In genomic region chr1:180500689-180501088, GRCh38 we compare ENCODE assay signal across 11 cellular contexts. TPM values are rescaled to one million over a fixed set of nuclear protein-coding genes. Genes with fewer than 3 reads are reported as not detected.
DNase-seq lines count a peak whose midpoint lies in the region; ATAC-seq, FAIRE-seq and TF ChIP-seq lines count a peak whose summit lies in the region.
"Had no signal": no experiment of that assay in that cellular context is flagged by ENCODE, and none has a peak within 500 bp of the region (broad histone marks: within the 10 kb centered on the region; RNA-seq: fewer than 3 reads in every experiment).

No MANE protein-coding gene starts in this region.

- H3K27ac ChIP-seq in RWPE1 (peak overlapping the region; percentile 62), endothelial cell of umbilical vein (ENCODE audit: insufficient read depth, low read depth, low read length) (no peak overlapping the region)

- H2AFZ ChIP-seq in endothelial cell of umbilical vein (ENCODE audit: low read depth, low read length) = no peak overlapping the region

- TF ChIP-seq POLR2A in endothelial cell of umbilical vein (IDR thresholded peaks at IDR 0.05; ENCODE audit: low read depth, low read length) = no peak

- DNase-seq in activated T-cell treated with anti-CD3 and anti-CD28 coated beads, Interleukin-2, amount 50 U/mL, for 4 hours = no peak
- DNase-seq in activated T-cell treated with anti-CD3 and anti-CD28 coated beads, Interleukin-2, amount 50 U/mL, for 1 hour = no peak
- DNase-seq in RWPE1 (ENCODE audit: low spot score) (no peak), endothelial cell of umbilical vein (ENCODE audit: low read depth, low spot score) (no peak), omental fat pad (ENCODE audit: low spot score) (no peak), cerebellar cortex (ENCODE audit: low spot score) (no peak)
- DNase-seq in activated CD4-positive, CD25-positive, alpha-beta regulatory T cell (lab: John Stamatoyannopoulos, UW) = no peak
- DNase-seq: activated CD8-positive, alpha-beta memory T cell treated with anti-CD3 and anti-CD28 coated beads for 24 hours; NCI-H1092 treated with DMSO at 0.1 percent for 48 hours; OCI-M1 had no signal

- H3K9me1 ChIP-seq in endothelial cell of umbilical vein (replicated peaks; ENCODE audit: control insufficient read depth, extremely low read depth, insufficient read depth, low read length) = no peaks in the 10 kb centered on the region

- intact Hi-C loops in endothelial cell of umbilical vein (cut with micrococcal nuclease) = loop anchor here (5.0 kb wide), 2 partner anchors 602 to 618 kb away; partner anchors contain the start of gene TOR1AIP1

- H3K36me3 ChIP-seq in endothelial cell of umbilical vein (ENCODE audit: control insufficient read depth in 2 of 2, extremely low read depth in 1 of 2, insufficient read depth in 2 of 2, low read length in 2 of 2) (no peaks in the 10 kb centered on the region), skeletal muscle satellite cell (ENCODE audit: insufficient read depth, low read length) (peaks cover 15% of the 10 kb centered on the region)

- dilution Hi-C loops in endothelial cell of umbilical vein (cut with MboI; ENCODE audit: extremely low pct_ligation_motif_present, low sequenced_read_pairs) = loop anchor here (25.0 kb wide), 1 partner anchor 362 kb away; no protein-coding TSS in a partner anchor

- H3K4me3 Mint-ChIP-seq in activated T-cell treated with anti-CD3 and anti-CD28 coated beads, Interleukin-2, amount 50 U/mL, for 4 hours = peak overlapping the region; percentile 95

- H3K36me3 Mint-ChIP-seq in activated T-cell treated with anti-CD3 and anti-CD28 coated beads, Interleukin-2, amount 50 U/mL, for 4 hours (ENCODE audit: insufficient read depth) = peaks cover 14% of the 10 kb centered on the region

- CTCF ChIA-PET in RWPE1 (lab: Yijun Ruan, JAX) (interaction anchor here (0.7 kb wide), 1 partner anchor 177 kb away, joined by 4 read pairs; no protein-coding TSS in a partner anchor), endothelial cell of umbilical vein (lab: Charles Lee) (interaction anchor here (1.2 to 2.4 kb wide), 5 partner anchors 15 to 686 kb away, joined by 4 to 9 read pairs (median 5); no protein-coding TSS in a partner anchor)

- H3K9me3 Mint-ChIP-seq in activated T-cell treated with anti-CD3 and anti-CD28 coated beads, Interleukin-2, amount 50 U/mL, for 4 hours = no peaks in the 10 kb centered on the region

- H3K27me3 ChIP-seq in endothelial cell of umbilical vein (ENCODE audit: control insufficient read depth in 2 of 2, insufficient read depth in 2 of 2, low read length in 2 of 2) (no peaks in the 10 kb centered on the region), skeletal muscle satellite cell (ENCODE audit: control insufficient read depth, insufficient read depth, low read length) (no peaks in the 10 kb centered on the region)

- TF ChIP-seq CTCF in RWPE1 (conservative IDR thresholded peaks at IDR 0.05; ENCODE audit: low read depth) = no peak
- TF ChIP-seq CTCF in endothelial cell of umbilical vein (IDR thresholded peaks at IDR 0.05; ENCODE audit: extremely low read depth in 1 of 2, insufficient read depth in 1 of 2, low read depth in 1 of 2, low read length in 2 of 2) = no peak
- no peak for TF ChIP-seq CTCF in omental fat pad (IDR thresholded peaks at IDR 0.05)

- H3K4me1 ChIP-seq in endothelial cell of umbilical vein (ENCODE audit: control insufficient read depth, extremely low read depth, insufficient read depth, low read length) (peaks cover 18% of the 10 kb centered on the region), skeletal muscle satellite cell (ENCODE audit: control insufficient read depth, insufficient read depth, low read length) (peaks cover 19% of the 10 kb centered on the region)

- no peak for ATAC-seq in activated T-cell treated with anti-CD3 and anti-CD28 coated beads, Interleukin-2, amount 50 U/mL, for 4 hours
- no peak for ATAC-seq in omental fat pad (ENCODE audit: low FRiP score)

- no peaks in the 10 kb centered on the region for H4K20me1 ChIP-seq in endothelial cell of umbilical vein (replicated peaks; ENCODE audit: control insufficient read depth, extremely low read depth, insufficient read depth, low read length)

- H3K4me2 ChIP-seq in endothelial cell of umbilical vein (ENCODE audit: insufficient read depth, low read length) (peak overlapping the region; percentile 72), skeletal muscle satellite cell (ENCODE audit: low read length) (peak overlapping the region; percentile 90)

- FAIRE-seq in endothelial cell of umbilical vein (lab: Jason Lieb, UNC) = no peak

- no TSS peak for BruUV-seq in endothelial cell of umbilical vein (replicated peaks; lab: Mats Ljungman, UMichigan)

- H3K9ac ChIP-seq in endothelial cell of umbilical vein (replicated peaks; ENCODE audit: extremely low read depth, insufficient read depth, low read length) (no peak overlapping the region), skeletal muscle satellite cell (ENCODE audit: low read depth, low read length) (no peak overlapping the region)

- H3K27me3 Mint-ChIP-seq in activated T-cell treated with anti-CD3 and anti-CD28 coated beads, Interleukin-2, amount 50 U/mL, for 4 hours (ENCODE audit: low read depth) = no peaks in the 10 kb centered on the region

- peaks cover 47% of the 10 kb centered on the region for H3K4me1 Mint-ChIP-seq in activated T-cell treated with anti-CD3 and anti-CD28 coated beads, Interleukin-2, amount 50 U/mL, for 4 hours (ENCODE audit: low read depth)

- H3K4me3 ChIP-seq in endothelial cell of umbilical vein (replicated peaks in 1 of 3; ENCODE audit: insufficient read depth in 1 of 3, low read depth in 1 of 3, low read length in 3 of 3) (no peak overlapping the region), skeletal muscle satellite cell (ENCODE audit: low read length) (peak overlapping the region; percentile 96)

- H3K9me3 ChIP-seq in endothelial cell of umbilical vein (replicated peaks; ENCODE audit: control insufficient read depth, insufficient read depth, low read length) (no peaks in the 10 kb centered on the region), skeletal muscle satellite cell (replicated peaks; ENCODE audit: low read length) (no peaks in the 10 kb centered on the region)

- POLR2A ChIA-PET in RWPE1 (lab: Yijun Ruan, JAX; ENCODE audit: low non-redundant PET) = interaction anchor here (0.7 kb wide), 1 partner anchor 11 kb away, joined by 3 read pairs; no protein-coding TSS in a partner anchor
- POLR2A ChIA-PET in endothelial cell of umbilical vein (lab: Charles Lee) = interaction anchor here (0.6 to 0.7 kb wide), 2 partner anchors 36 to 604 kb away, joined by 4 to 6 read pairs; no protein-coding TSS in a partner anchor

- peaks cover 41% of the 10 kb centered on the region for H3K79me2 ChIP-seq in endothelial cell of umbilical vein (ENCODE audit: control insufficient read depth, insufficient read depth, low read length)

TF ChIP-seq in endothelial cell of umbilical vein, 7 proteins besides CTCF, POLR2A, EP300 and RAD21:
- TF ChIP-seq MYC (IDR thresholded peaks at IDR 0.05; ENCODE audit: low read depth, low read length) = no peak
- TF ChIP-seq GATA2 (IDR thresholded peaks at IDR 0.05; ENCODE audit: insufficient read depth, insufficient read length, low read depth, low read length) = no peak
- TF ChIP-seq FOS (IDR thresholded peaks at IDR 0.05; ENCODE audit: borderline replicate concordance, insufficient read depth, low read length) = no peak
- TF ChIP-seq POLR2AphosphoS5 (IDR thresholded peaks at IDR 0.05; ENCODE audit: insufficient read depth, low read depth, low read length) = no peak
- TF ChIP-seq EZH2 (IDR thresholded peaks at IDR 0.05; ENCODE audit: borderline replicate concordance, low read depth, low read length, severe bottlenecking) = no peak
- TF ChIP-seq JUN (IDR thresholded peaks at IDR 0.05; ENCODE audit: borderline replicate concordance, insufficient read depth, insufficient read length, low read depth) = no peak
- no peak for TF ChIP-seq MAX (IDR thresholded peaks at IDR 0.05; ENCODE audit: insufficient read depth, insufficient read length)

RNA-seq across cellular contexts. Expression of gene ACBD6, which starts 1.7 kb away (rescaled TPM):
- 10 to 100 TPM; 54.9 to 63.6 (median 60.7) TPM for total RNA-seq in activated T-cell treated with anti-CD3 and anti-CD28 coated beads, Interleukin-2, amount 50 U/mL, for 4 hours
- total RNA-seq in endothelial cell of umbilical vein (52.8 and 56.4 TPM in 2 replicates), omental fat pad (10 to 100 TPM; 30.0 to 46.2 (median 38.9) TPM)
- polyA plus RNA-seq in endothelial cell of umbilical vein = 53.2 and 55.6 TPM in 2 replicates
- polyA plus RNA-seq in endothelial cell of umbilical vein (2011; cell fraction: cytosol; rRNA removed) = 52.3 and 55.4 TPM in 2 replicates
- 144 and 145 TPM in 2 replicates for polyA plus RNA-seq in endothelial cell of umbilical vein (2011; cell fraction: nucleus; rRNA removed)
- polyA plus RNA-seq in endothelial cell of umbilical vein (2012) = 70.2 and 83.7 TPM in 2 replicates
- polyA minus RNA-seq in endothelial cell of umbilical vein = 67.8 and 75.5 TPM in 2 replicates
- 35.9 TPM for polyA minus RNA-seq in endothelial cell of umbilical vein (2011; cell fraction: cytosol; rRNA and poly(A)+ RNA removed)
- polyA minus RNA-seq in endothelial cell of umbilical vein (2011; cell fraction: nucleus; rRNA and poly(A)+ RNA removed) = 101 and 113 TPM in 2 replicates
- 51.2 and 56.8 TPM in 2 replicates for total RNA-seq in skeletal muscle satellite cell (2012; rRNA removed)

RNA-seq across cellular contexts. Expression of gene OVAAL, which starts 58.1 kb away (rescaled TPM):
- total RNA-seq in activated T-cell treated with anti-CD3 and anti-CD28 coated beads, Interleukin-2, amount 50 U/mL, for 4 hours = not detected
- total RNA-seq in endothelial cell of umbilical vein (not detected in 2 replicates), omental fat pad (not detected)
- 0.04 TPM in 1 of 2 replicates, not detected in the other for polyA plus RNA-seq in endothelial cell of umbilical vein
- polyA plus RNA-seq in endothelial cell of umbilical vein (2011; cell fraction: cytosol; rRNA removed) = not detected in 2 replicates
- polyA plus RNA-seq in endothelial cell of umbilical vein (2011; cell fraction: nucleus; rRNA removed) = 0.14 TPM in 1 of 2 replicates, not detected in the other
- 0.14 TPM in 1 of 2 replicates, not detected in the other for polyA plus RNA-seq in endothelial cell of umbilical vein (2012)
- not detected in 2 replicates for polyA minus RNA-seq in endothelial cell of umbilical vein
- polyA minus RNA-seq in endothelial cell of umbilical vein (2011; cell fraction: cytosol; rRNA and poly(A)+ RNA removed) = not detected
- not detected in 2 replicates for polyA minus RNA-seq in endothelial cell of umbilical vein (2011; cell fraction: nucleus; rRNA and poly(A)+ RNA removed)
- total RNA-seq in skeletal muscle satellite cell (2012; rRNA removed) = under 0.01 TPM in 1 of 2 replicates, not detected in the other
